Comparison of ENCODE assay signal across 8 cellular contexts in genomic region chr1:40391688-40392145, GRCh38. TPM values are rescaled to one million over a fixed set of nuclear protein-coding genes. Genes with fewer than 3 reads are reported as not detected.
A peak's percentile ranks its signal among the peaks of the same experiment; 100 is the strongest.
DNase-seq lines count a peak whose midpoint lies in the region; ATAC-seq and TF ChIP-seq lines count a peak whose summit lies in the region.

No MANE protein-coding gene starts in this region.

- peaks cover 31% of the 10 kb centered on the region for H3K4me1 ChIP-seq in A673 (ENCODE audit: insufficient read depth, low read length, poor library complexity, severe bottlenecking)
- H3K4me1 ChIP-seq in esophagus squamous epithelium: peaks cover 9 to 74% (median 45%) of the 10 kb centered on the region in 3 donors
- H3K4me1 ChIP-seq in ovary (ENCODE audit: insufficient read depth): no peaks in the 10 kb centered on the region

- H3K36me3 ChIP-seq in A673 (ENCODE audit: insufficient read depth, low read length, poor library complexity, severe bottlenecking) (no peaks in the 10 kb centered on the region), esophagus squamous epithelium (peaks cover 0 to 8% (median 0%) of the 10 kb centered on the region in 3 donors), ovary (no peaks in the 10 kb centered on the region)

- TF ChIP-seq POLR2A in esophagus squamous epithelium (IDR thresholded peaks at IDR 0.05) (peak in 1 of 4 donors; percentile 43), ovary (IDR thresholded peaks at IDR 0.05) (no peak)

- DNase-seq in A673 (ENCODE audit: low spot score) (no peak), NCI-H69 (lab: John Stamatoyannopoulos, UW) (peak; percentile 84), esophagus squamous epithelium (lab: John Stamatoyannopoulos, UW) (no peak), SW480 (ENCODE audit: low spot score) (no peak), ovary (no peak), GDM1 (lab: John Stamatoyannopoulos, UW) (no peak)

- H3K27ac ChIP-seq in A673 (ENCODE audit: low read depth, low read length, poor library complexity, severe bottlenecking): peak overlapping the region; percentile 4
- peak overlapping the region; percentile 37 to 91 (median 78) for H3K27ac ChIP-seq in esophagus squamous epithelium
- H3K27ac ChIP-seq in ovary: no peak overlapping the region

- WGBS in esophagus squamous epithelium, 2 donors: 67 to 71% methylated on average over 1 of the region's 1 CpG
- WGBS in ovary, 3 donors: 64 to 82% (median 77%) methylated on average over 1 of the region's 1 CpG

- no peak for TF ChIP-seq EP300 in ovary (IDR thresholded peaks at IDR 0.05)

- no peak for TF ChIP-seq CTCF in A673 (conservative IDR thresholded peaks at IDR 0.05; ENCODE audit: low read depth, low read length)
- no peak for TF ChIP-seq CTCF in esophagus squamous epithelium (IDR thresholded peaks at IDR 0.05)
- no peak for TF ChIP-seq CTCF in ovary (IDR thresholded peaks at IDR 0.05)

- H3K4me3 ChIP-seq in A673 (ENCODE audit: low read depth, low read length, poor library complexity, severe bottlenecking): no peak overlapping the region
- H3K4me3 ChIP-seq in esophagus squamous epithelium: no peak overlapping the region
- no peak overlapping the region for H3K4me3 ChIP-seq in ovary

- intact Hi-C loops in A673 (cut with micrococcal nuclease; ENCODE audit: unreplicated experiment) (no loop called here), esophagus squamous epithelium (cut with DNase I) (no loop called here), ovary (cut with DNase I) (no loop called here)

- peak; percentile 58 for ATAC-seq in GM19351 (IDR thresholded peaks at IDR 0.05; ENCODE audit: unreplicated experiment)
- ATAC-seq in HG03571 (IDR thresholded peaks at IDR 0.05; ENCODE audit: unreplicated experiment): no peak

- POLR2A ChIA-PET in A673 (lab: Charles Lee; ENCODE audit: low non-redundant PET): interaction anchor here (0.5 kb wide), 1 partner anchor 585 kb away, joined by 17 read pairs; no protein-coding TSS in a partner anchor

- CTCF ChIA-PET in A673 (lab: Charles Lee): interaction anchor here (1.5 kb wide), 1 partner anchor 13 kb away, joined by 4 read pairs; no protein-coding TSS in a partner anchor

- H3K27me3 ChIP-seq in A673 (replicated peaks; ENCODE audit: insufficient read depth, low read depth, low read length, poor library complexity): no peaks in the 10 kb centered on the region
- no peaks in the 10 kb centered on the region for H3K27me3 ChIP-seq in esophagus squamous epithelium
- H3K27me3 ChIP-seq in ovary: no peaks in the 10 kb centered on the region

- H3K9me3 ChIP-seq in A673 (ENCODE audit: low read depth, low read length, poor library complexity, severe bottlenecking) (peaks cover 4% of the 10 kb centered on the region), esophagus squamous epithelium (no peaks in the 10 kb centered on the region), ovary (no peaks in the 10 kb centered on the region)

- no TSS peak for BruUV-seq in A673 (replicated peaks; lab: Mats Ljungman, UMichigan)

RNA-seq across cellular contexts. Expression of gene SMAP2, which starts 18.2 kb away (rescaled TPM):
- total RNA-seq in A673 (2021): 52.0 and 58.5 TPM in 2 replicates
- 10 to 100 TPM; 15.1 to 34.9 (median 23.8) TPM for total RNA-seq in esophagus squamous epithelium
- 10 to 100 TPM; 11.6 to 25.7 (median 15.4) TPM for total RNA-seq in ovary
- polyA plus RNA-seq in ovary: 10 to 100 TPM; 10.7 to 72.0 TPM

RNA-seq across cellular contexts. Expression of gene ZFP69B, which starts 58.6 kb away (rescaled TPM):
- total RNA-seq in A673 (2021) (14.1 and 18.5 TPM in 2 replicates), esophagus squamous epithelium (1 to 10 TPM in 1 of 4 donors, under 1 TPM in 3; 0.57 to 1.6 (median 0.70) TPM), ovary (1 to 10 TPM in 5 of 7 donors, under 1 TPM in 2; 0.60 to 3.4 (median 1.2) TPM)
- 1 to 10 TPM in 1 of 2 donors, under 1 TPM in 1; 0.64 to 1.5 TPM for polyA plus RNA-seq in ovary

Comparison
In these comparisons a context has a peak if more than half of its experiments do, and no peak if none do; other contexts are left out.
1. H3K27ac ChIP-seq: peak in A673 (single experiment) and esophagus squamous epithelium (4 of 4); none in ovary (0 of 2).